1 cellular context compared by ENCODE assay signal in genomic region chr17:44919411-44919810, GRCh38.
TF ChIP-seq lines count a peak whose summit lies in the region.

No MANE protein-coding gene starts in this region.

TF ChIP-seq in H1, 55 proteins besides CTCF, POLR2A, EP300 and RAD21:
- TF ChIP-seq FOSL1 (IDR thresholded peaks at IDR 0.05; ENCODE audit: insufficient read depth, low read depth, low read length) (no peak), TAF7 (optimal IDR thresholded peaks at IDR 0.05; ENCODE audit: borderline replicate concordance, low read depth, low read length) (no peak), KDM5A (IDR thresholded peaks at IDR 0.05; ENCODE audit: low read length) (no peak), CTBP2 (IDR thresholded peaks at IDR 0.05; ENCODE audit: borderline replicate concordance, insufficient read depth, insufficient read length, low read length) (no peak), E2F6 (IDR thresholded peaks at IDR 0.05) (no peak), SIRT6 (IDR thresholded peaks at IDR 0.05; ENCODE audit: low read length) (no peak), CREB1 (IDR thresholded peaks at IDR 0.05) (no peak), BACH1 (IDR thresholded peaks at IDR 0.05; ENCODE audit: low read length) (no peak), MAX (IDR thresholded peaks at IDR 0.05) (no peak), GTF2F1 (IDR thresholded peaks at IDR 0.05; ENCODE audit: borderline replicate concordance, low read depth, low read length) (no peak), PHF8 (conservative IDR thresholded peaks at IDR 0.05; ENCODE audit: low read depth, low read length) (no peak), RXRA (IDR thresholded peaks at IDR 0.05; ENCODE audit: insufficient read depth, low read depth, low read length) (no peak), SAP30 (IDR thresholded peaks at IDR 0.05; ENCODE audit: insufficient read depth, insufficient replicate concordance, low read length) (no peak), RNF2 (IDR thresholded peaks at IDR 0.05; ENCODE audit: borderline replicate concordance, low read depth, low read length, missing control alignments, poor library complexity, severe bottlenecking) (no peak), SP4 (IDR thresholded peaks at IDR 0.05; ENCODE audit: low read length) (no peak)
TF ChIP-seq in H1: peak in this region for 0.
